In the genomic region with DNA sequence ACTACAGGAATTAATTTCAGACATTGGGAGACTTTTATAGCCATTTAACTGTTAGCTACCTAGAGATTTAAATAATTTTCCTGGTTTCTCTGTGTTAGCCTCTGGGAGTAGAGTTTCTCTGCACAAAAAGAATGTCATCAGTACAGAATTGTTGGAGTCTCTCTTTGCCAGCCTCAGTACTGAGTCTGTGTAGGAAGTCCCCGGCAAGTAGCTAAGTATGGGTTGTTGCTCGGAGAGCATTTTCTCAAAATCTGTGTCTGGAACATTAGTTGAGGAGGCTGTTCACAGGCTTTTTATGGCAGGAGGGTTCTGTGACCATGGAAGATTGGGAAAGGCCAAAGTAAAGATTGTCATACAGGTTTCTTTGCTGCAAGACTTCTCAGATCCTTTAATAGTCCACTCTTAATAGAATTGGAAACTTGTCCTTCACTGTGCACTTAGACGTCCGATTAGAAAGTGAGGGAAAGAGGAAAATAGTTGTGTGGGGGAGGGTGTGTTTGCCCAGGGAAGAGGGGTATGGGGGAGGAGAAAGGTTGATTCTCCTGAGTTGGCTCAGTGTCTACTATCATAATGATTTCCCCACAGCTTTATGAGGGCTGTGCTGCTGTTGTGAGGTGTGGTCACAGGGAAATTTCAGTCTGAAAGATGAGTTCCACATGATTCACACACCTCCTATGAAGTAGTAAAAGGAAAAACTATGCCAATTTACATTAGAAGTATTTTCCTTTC, we compare ENCODE assay signal across 2 cellular contexts.
TF ChIP-seq lines count a peak whose summit lies in the region.

No MANE protein-coding gene starts in this region.

TF ChIP-seq in IMR-90, 13 proteins besides CTCF, POLR2A, EP300 and RAD21:
- TF ChIP-seq RCOR1 (IDR thresholded peaks at IDR 0.05; ENCODE audit: insufficient replicate concordance, low read length) (no peak), MXI1 (IDR thresholded peaks at IDR 0.05; ENCODE audit: borderline replicate concordance, low read depth, low read length) (no peak), MAFK (IDR thresholded peaks at IDR 0.05; ENCODE audit: low read depth, low read length) (no peak), CHD1 (IDR thresholded peaks at IDR 0.05; ENCODE audit: low read depth, low read length) (no peak), SMC3 (IDR thresholded peaks at IDR 0.05; ENCODE audit: low read depth, low read length) (no peak), MAZ (IDR thresholded peaks at IDR 0.05; ENCODE audit: borderline replicate concordance, low read depth, low read length) (no peak), ELK1 (IDR thresholded peaks at IDR 0.05; ENCODE audit: borderline replicate concordance, low read depth, low read length) (no peak), FOS (IDR thresholded peaks at IDR 0.05; ENCODE audit: low read depth, low read length) (no peak), BHLHE40 (IDR thresholded peaks at IDR 0.05; ENCODE audit: low read depth, low read length) (no peak)

TF ChIP-seq in H1, 55 proteins besides CTCF, POLR2A, EP300 and RAD21:
- TF ChIP-seq CBX8 (IDR thresholded peaks at IDR 0.05; ENCODE audit: borderline replicate concordance, low read depth, low read length) = no peak
TF ChIP-seq in H1: peak in this region for 0.
